Comparison of ENCODE assay signal across 10 cellular contexts in the genomic region with DNA sequence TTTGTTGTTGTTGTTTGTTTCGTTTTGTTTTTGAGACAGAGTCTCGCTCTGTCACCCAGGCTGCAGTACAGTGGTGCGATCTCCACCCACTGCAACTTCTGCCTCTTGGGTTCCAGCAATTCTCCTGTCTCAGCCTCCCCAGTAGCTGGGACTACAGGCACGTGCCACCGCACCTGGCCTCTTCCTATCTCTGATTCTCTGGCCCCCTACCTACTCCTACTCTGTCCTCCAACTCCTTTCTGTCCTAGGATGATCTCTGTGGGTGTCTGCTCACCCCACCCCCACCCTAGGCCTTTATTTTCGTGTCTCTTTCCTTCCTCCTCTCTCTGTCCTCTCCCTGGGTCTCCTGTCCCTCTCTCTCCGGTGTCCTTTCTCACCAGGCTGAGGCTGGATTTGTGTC. TPM values are rescaled to one million over a fixed set of nuclear protein-coding genes. Genes with fewer than 3 reads are reported as not detected.
DNase-seq lines count a peak whose midpoint lies in the region; ATAC-seq and TF ChIP-seq lines count a peak whose summit lies in the region.
"Had no signal": no experiment of that assay in that cellular context is flagged by ENCODE, and none has a peak within 500 bp of the region (broad histone marks: within the 10 kb centered on the region; RNA-seq: fewer than 3 reads in every experiment).

No MANE protein-coding gene starts in this region.

- H3K9ac ChIP-seq in HCT116 (ENCODE audit: low read length), result peak overlapping the region; percentile 99
- no peak overlapping the region for H3K9ac ChIP-seq in mucosa of rectum (ENCODE audit: low read depth in 1 of 2, low read length in 2 of 2)

- H3K9me3 Mint-ChIP-seq in activated naive CD8-positive, alpha-beta T cell treated with anti-CD3 and anti-CD28 coated beads, Interleukin-2, amount 10 ng/mL, durations not matched to agents 7 days and 5 days, result no peaks in the 10 kb centered on the region

- peaks cover 32% of the 10 kb centered on the region for H3K4me1 Mint-ChIP-seq in activated naive CD8-positive, alpha-beta T cell treated with anti-CD3 and anti-CD28 coated beads, Interleukin-2, amount 10 ng/mL, durations not matched to agents 7 days and 5 days

- DNase-seq in AG04449 (ENCODE audit: low read depth, low spot score) (no peak), HCT116 (ENCODE audit: low read depth, low spot score) (no peak), DMS 273 treated with DMSO at 0.1 percent for 48 hours (lab: John Stamatoyannopoulos, UW) (no peak), GM10248 (ENCODE audit: extremely low spot score) (no peak), NCI-H2227 (lab: John Stamatoyannopoulos, UW; ENCODE audit: unreplicated experiment) (no peak)
- DNase-seq in activated naive CD8-positive, alpha-beta T cell treated with anti-CD3 and anti-CD28 coated beads, Interleukin-2, amount 10 ng/mL, durations not matched to agents 7 days and 5 days, result no peak
- DNase-seq in stimulated activated naive CD4-positive, alpha-beta T cell (lab: John Stamatoyannopoulos, UW), result no peak
- DNase-seq: caudate nucleus had no signal

- H3K36me3 Mint-ChIP-seq in activated naive CD8-positive, alpha-beta T cell treated with anti-CD3 and anti-CD28 coated beads, Interleukin-2, amount 10 ng/mL, durations not matched to agents 7 days and 5 days, result peaks cover 20% of the 10 kb centered on the region

- peak overlapping the region; percentile 100 for H3K4me3 Mint-ChIP-seq in activated naive CD8-positive, alpha-beta T cell treated with anti-CD3 and anti-CD28 coated beads, Interleukin-2, amount 10 ng/mL, durations not matched to agents 7 days and 5 days

- TF ChIP-seq CTCF in AG04449 (IDR thresholded peaks at IDR 0.05; ENCODE audit: insufficient read depth, low read length, missing control alignments), result no peak
- TF ChIP-seq CTCF in HCT116 (IDR thresholded peaks at IDR 0.05 in 2 of 3, conservative IDR thresholded peaks at IDR 0.05 in 1 of 3; ENCODE audit: borderline replicate concordance in 1 of 3, insufficient read depth in 1 of 3, low read depth in 2 of 3, low read length in 2 of 3), result no peak
- no peak for TF ChIP-seq CTCF in GM10248 (IDR thresholded peaks at IDR 0.05; ENCODE audit: control extremely low read depth, extremely low read depth, low read depth, missing control alignments)

- H3K9me3 ChIP-seq in HCT116 (ENCODE audit: control insufficient read depth in 1 of 2, insufficient read depth in 1 of 2, low read depth in 1 of 2, low read length in 2 of 2) (no peaks in the 10 kb centered on the region), mucosa of rectum (ENCODE audit: control insufficient read depth in 2 of 2, low read length in 2 of 2) (no peaks in the 10 kb centered on the region)

- no peak for TF ChIP-seq POLR2A in HCT116 (IDR thresholded peaks at IDR 0.05; ENCODE audit: borderline replicate concordance, extremely low read depth, insufficient read depth, insufficient read length)

- RAD21 ChIA-PET in HCT116 (lab: Charles Lee; ENCODE audit: low non-redundant PET in 1 of 2, low total read pairs in 2 of 2, uncharacterized antibody in 2 of 2, unreplicated experiment in 2 of 2), result no interaction called here

- peak overlapping the region; percentile 91 for H3K27ac ChIP-seq in HCT116 (ENCODE audit: low read depth, low read length)
- no peak overlapping the region for H3K27ac ChIP-seq in mucosa of rectum (ENCODE audit: low read depth in 2 of 2, low read length in 2 of 2)

- no peak for TF ChIP-seq RAD21 in HCT116 (IDR thresholded peaks at IDR 0.05; ENCODE audit: low read depth)

- intact Hi-C loops in HCT116 (cut with micrococcal nuclease), result no loop called here

- no TSS peak for BruUV-seq in HCT116 (replicated peaks; lab: Mats Ljungman, UMichigan)

- H3K27ac Mint-ChIP-seq in activated naive CD8-positive, alpha-beta T cell treated with anti-CD3 and anti-CD28 coated beads, Interleukin-2, amount 10 ng/mL, durations not matched to agents 7 days and 5 days, result peak overlapping the region; percentile 100

- H3K4me2 ChIP-seq in HCT116 (ENCODE audit: low read length), result peak overlapping the region; percentile 90

- H4K20me1 ChIP-seq in HCT116 (ENCODE audit: insufficient read depth), result no peaks in the 10 kb centered on the region

- H3K4me3 ChIP-seq in AG04449 (ENCODE audit: low read depth, low read length) (peak overlapping the region; percentile 40), HCT116 (replicated peaks in 1 of 2; ENCODE audit: low read depth in 1 of 2, low read length in 2 of 2) (peak overlapping the region; percentile 98 to 100), mucosa of rectum (ENCODE audit: low read length in 2 of 2) (peak overlapping the region; percentile 56 to 99)

- peaks cover 34% of the 10 kb centered on the region for H3K79me2 ChIP-seq in HCT116 (ENCODE audit: insufficient read depth, low read length)

- no peaks in the 10 kb centered on the region for H3K27me3 Mint-ChIP-seq in activated naive CD8-positive, alpha-beta T cell treated with anti-CD3 and anti-CD28 coated beads, Interleukin-2, amount 10 ng/mL, durations not matched to agents 7 days and 5 days

- POLR2A ChIA-PET in AG04449 (lab: Yijun Ruan, JAX) (no interaction called here), HCT116 (lab: Charles Lee) (no interaction called here), GM10248 (lab: Yijun Ruan, JAX) (no interaction called here)
- POLR2A ChIA-PET in activated naive CD8-positive, alpha-beta T cell treated with anti-CD3 and anti-CD28 coated beads, Interleukin-2, amount 10 ng/mL, durations not matched to agents 7 days and 5 days (lab: Charles Lee), result interaction anchor here (0.7 to 2.3 kb wide), 5 partner anchors 25 to 436 kb away, joined by 3 to 15 read pairs (median 3); no protein-coding TSS in a partner anchor

- no peak for ATAC-seq in HCT116
- no peak for ATAC-seq in activated naive CD8-positive, alpha-beta T cell treated with anti-CD3 and anti-CD28 coated beads, Interleukin-2, amount 10 ng/mL, durations not matched to agents 7 days and 5 days (ENCODE audit: low read depth)

- H2AFZ ChIP-seq in HCT116 (ENCODE audit: low read depth, low read length, poor library complexity, severe bottlenecking), result no peak overlapping the region

- H3K36me3 ChIP-seq in HCT116 (ENCODE audit: control insufficient read depth in 1 of 2, insufficient read depth in 2 of 2, low read length in 2 of 2), result peaks cover 14 to 16% of the 10 kb centered on the region in 2 experiments; a peak in 2 of 4 replicates
- peaks cover 10 to 14% of the 10 kb centered on the region in 2 donors for H3K36me3 ChIP-seq in mucosa of rectum (ENCODE audit: control insufficient read depth in 2 of 2, insufficient read depth in 2 of 2, low read length in 2 of 2)

- H3K4me1 ChIP-seq in HCT116 (ENCODE audit: control insufficient read depth in 1 of 2, insufficient read depth in 2 of 2, low read length in 2 of 2) (peaks cover 23 to 41% of the 10 kb centered on the region in 2 experiments; a peak in 3 of 4 replicates), mucosa of rectum (ENCODE audit: control insufficient read depth in 2 of 2, insufficient read depth in 2 of 2, low read length in 2 of 2) (peaks cover 14 to 23% of the 10 kb centered on the region in 2 donors)

- H3K9me2 ChIP-seq in HCT116 (ENCODE audit: insufficient read depth), result no peaks in the 10 kb centered on the region

- H3K27me3 ChIP-seq in HCT116 (ENCODE audit: insufficient read depth, low read length), result no peaks in the 10 kb centered on the region
- no peaks in the 10 kb centered on the region for H3K27me3 ChIP-seq in mucosa of rectum (ENCODE audit: control insufficient read depth in 2 of 2, insufficient read depth in 2 of 2, low read length in 2 of 2)

- CTCF ChIA-PET in AG04449 (lab: Yijun Ruan, JAX) (interaction anchor here (1.0 to 1.3 kb wide), 3 partner anchors 44 to 97 kb away, joined by 3 read pairs; no protein-coding TSS in a partner anchor), HCT116 (lab: Charles Lee) (no interaction called here), GM10248 (lab: Yijun Ruan, JAX) (interaction anchor here (2.4 kb wide), 1 partner anchor 8 kb away, joined by 8 read pairs; no protein-coding TSS in a partner anchor)

TF ChIP-seq in HCT116, 20 proteins besides CTCF, POLR2A, EP300 and RAD21 (continues in another document):
- TF ChIP-seq CBX3 (IDR thresholded peaks at IDR 0.05; ENCODE audit: low read depth), result no peak
- no peak for TF ChIP-seq SRF (IDR thresholded peaks at IDR 0.05; ENCODE audit: low read depth)
- no peak for TF ChIP-seq ZNF274 (IDR thresholded peaks at IDR 0.05; ENCODE audit: low read depth, low read length)
- no peak for TF ChIP-seq SP1 (IDR thresholded peaks at IDR 0.05; ENCODE audit: low read depth)
- TF ChIP-seq JUND (IDR thresholded peaks at IDR 0.05), result no peak
- TF ChIP-seq TCF7L2 (IDR thresholded peaks at IDR 0.05; ENCODE audit: borderline replicate concordance, extremely low read depth, insufficient read depth, insufficient read length), result no peak
- TF ChIP-seq, protein P1, sequence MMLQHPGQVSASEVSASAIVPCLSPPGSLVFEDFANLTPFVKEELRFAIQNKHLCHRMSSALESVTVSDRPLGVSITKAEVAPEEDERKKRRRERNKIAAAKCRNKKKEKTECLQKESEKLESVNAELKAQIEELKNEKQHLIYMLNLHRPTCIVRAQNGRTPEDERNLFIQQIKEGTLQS (IDR thresholded peaks at IDR 0.05), result no peak
- TF ChIP-seq, protein P2, sequence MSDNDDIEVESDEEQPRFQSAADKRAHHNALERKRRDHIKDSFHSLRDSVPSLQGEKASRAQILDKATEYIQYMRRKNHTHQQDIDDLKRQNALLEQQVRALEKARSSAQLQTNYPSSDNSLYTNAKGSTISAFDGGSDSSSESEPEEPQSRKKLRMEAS (IDR thresholded peaks at IDR 0.05), result no peak
- no peak for TF ChIP-seq POLR2AphosphoS5 (IDR thresholded peaks at IDR 0.05; ENCODE audit: low read depth, low read length)

RNA-seq across cellular contexts. Expression of a gene that starts 1.2 kb away (rescaled TPM):
- total RNA-seq in HCT116 (2021; ENCODE audit: unreplicated experiment), result 152 TPM
- 165 and 183 TPM in 2 replicates for polyA plus RNA-seq in HCT116 (2012)
- total RNA-seq in activated naive CD8-positive, alpha-beta T cell treated with anti-CD3 and anti-CD28 coated beads, Interleukin-2, amount 10 ng/mL, durations not matched to agents 7 days and 5 days, result 100 to 1,000 TPM; 143 to 148 TPM

RNA-seq across cellular contexts. Expression of a gene that starts 2.6 kb away (rescaled TPM):
- 22.8 TPM for total RNA-seq in HCT116 (2021; ENCODE audit: unreplicated experiment)
- 22.6 and 25.5 TPM in 2 replicates for polyA plus RNA-seq in HCT116 (2012)
- 10 to 100 TPM; 41.8 to 42.9 TPM for total RNA-seq in activated naive CD8-positive, alpha-beta T cell treated with anti-CD3 and anti-CD28 coated beads, Interleukin-2, amount 10 ng/mL, durations not matched to agents 7 days and 5 days

RNA-seq across cellular contexts. Expression of a gene that starts 9.1 kb away (rescaled TPM):
- 1.8 TPM for total RNA-seq in HCT116 (2021; ENCODE audit: unreplicated experiment)
- polyA plus RNA-seq in HCT116 (2012), result 2.0 and 2.4 TPM in 2 replicates
- total RNA-seq in activated naive CD8-positive, alpha-beta T cell treated with anti-CD3 and anti-CD28 coated beads, Interleukin-2, amount 10 ng/mL, durations not matched to agents 7 days and 5 days, result under 1 TPM; 0.14 to 0.25 TPM

RNA-seq across cellular contexts. Expression of a gene that starts 23.6 kb away (rescaled TPM):
- 3.8 TPM for total RNA-seq in HCT116 (2021; ENCODE audit: unreplicated experiment)
- 2.5 and 4.0 TPM in 2 replicates for polyA plus RNA-seq in HCT116 (2012)
- 100 to 1,000 TPM; 250 to 282 TPM for total RNA-seq in activated naive CD8-positive, alpha-beta T cell treated with anti-CD3 and anti-CD28 coated beads, Interleukin-2, amount 10 ng/mL, durations not matched to agents 7 days and 5 days

RNA-seq across cellular contexts. Expression of a gene that starts 25.2 kb away (rescaled TPM):
- total RNA-seq in HCT116 (2021; ENCODE audit: unreplicated experiment), result 2.6 TPM
- polyA plus RNA-seq in HCT116 (2012), result 3.9 and 4.9 TPM in 2 replicates
- not detected for total RNA-seq in activated naive CD8-positive, alpha-beta T cell treated with anti-CD3 and anti-CD28 coated beads, Interleukin-2, amount 10 ng/mL, durations not matched to agents 7 days and 5 days
- total RNA-seq: liver had no signal
- polyA plus RNA-seq: liver had no signal

Comparison
In these comparisons a context has a peak if more than half of its experiments do, and no peak if none do; other contexts are left out.
1. H3K4me3 ChIP-seq: peak in every context shown above with its lines; median percentile 99 in HCT116; 78 in mucosa of rectum; 40 in AG04449.